Comparison of ENCODE assay signal across 9 cellular contexts in genomic region chr12:53636641-53637040, GRCh38.
"Had no signal": no experiment of that assay in that cellular context is flagged by ENCODE, and none has a peak within 500 bp of the region (broad histone marks: within the 10 kb centered on the region; RNA-seq: fewer than 3 reads in every experiment).

No MANE protein-coding gene starts in this region.

- H3K4me1 ChIP-seq: HAP-1 had no signal

- ATAC-seq: HCT116 had no signal

- H3K36me3 ChIP-seq: HAP-1 had no signal

- H3K9ac ChIP-seq: GM23248, KMS-11 had no signal

- H3K27ac ChIP-seq: GM23248, HL-60, KMS-11 had no signal

- DNase-seq: GM23248, GOT3, H7, HFFc6, Karpas-422 had no signal

- H3K4me2 ChIP-seq: KMS-11 had no signal

- H3K9me3 ChIP-seq: HAP-1 had no signal

- H2AFZ ChIP-seq: GM23248 had no signal

- H3K4me3 ChIP-seq: GM23248, HAP-1 had no signal
